15 cellular contexts compared by ENCODE assay signal in genomic region chr1:236457775-236458174, GRCh38.
A peak's percentile ranks its signal among the peaks of the same experiment; 100 is the strongest.
DNase-seq lines count a peak whose midpoint lies in the region; ATAC-seq lines count a peak whose summit lies in the region.
"Had no signal": no experiment of that assay in that cellular context is flagged by ENCODE, and none has a peak within 500 bp of the region (broad histone marks: within the 10 kb centered on the region; RNA-seq: fewer than 3 reads in every experiment).

No MANE protein-coding gene starts in this region.

- ATAC-seq in GM18502 (IDR thresholded peaks at IDR 0.05; ENCODE audit: poor library complexity, unreplicated experiment): peak; percentile 84
- peak; percentile 74 for ATAC-seq in GM18867 (IDR thresholded peaks at IDR 0.05; ENCODE audit: unreplicated experiment)
- ATAC-seq in HG02642 (IDR thresholded peaks at IDR 0.05; ENCODE audit: poor library complexity, unreplicated experiment): peak; percentile 65
- ATAC-seq in HG03460 (IDR thresholded peaks at IDR 0.05; ENCODE audit: unreplicated experiment): peak; percentile 62

- no peak overlapping the region for H3K4me3 ChIP-seq in H7 (ENCODE audit: insufficient read depth, low read depth, low read length)
- H3K4me3 ChIP-seq: dorsolateral prefrontal cortex, smooth muscle cell, transverse colon had no signal

- no peak for DNase-seq in AML-193 (lab: John Stamatoyannopoulos, UW)
- no peak for DNase-seq in NCI-H69 (lab: John Stamatoyannopoulos, UW)
- no peak for DNase-seq in H7
- DNase-seq: dorsolateral prefrontal cortex, KG1, NCI-H1436, NCI-H774, occipital lobe, SIG-M5, transverse colon had no signal

- H3K36me3 ChIP-seq in H7 (replicated peaks; ENCODE audit: control insufficient read depth, insufficient read depth, low read length): no peaks in the 10 kb centered on the region
- H3K36me3 ChIP-seq: transverse colon had no signal

- H3K27me3 ChIP-seq in H7 (ENCODE audit: control insufficient read depth, insufficient read depth, low read length): no peaks in the 10 kb centered on the region
- H3K27me3 ChIP-seq: transverse colon had no signal
